ENCODE assay signal across 25 cellular contexts in genomic region chr3:188690932-188691331, GRCh38.
DNase-seq lines count a peak whose midpoint lies in the region; ATAC-seq, FAIRE-seq and TF ChIP-seq lines count a peak whose summit lies in the region.
"Had no signal": no experiment of that assay in that cellular context is flagged by ENCODE, and none has a peak within 500 bp of the region (broad histone marks: within the 10 kb centered on the region; RNA-seq: fewer than 3 reads in every experiment).

No MANE protein-coding gene starts in this region.

- H3K4me3 ChIP-seq in DOHH2 (ENCODE audit: low read length) (no peak overlapping the region), body of pancreas (no peak overlapping the region), HepG2 (replicated peaks in 1 of 3; ENCODE audit: insufficient read depth in 1 of 3, low read depth in 2 of 3, low read length in 3 of 3) (no peak overlapping the region), rectal smooth muscle tissue (ENCODE audit: low read length) (no peak overlapping the region), tibial nerve (no peak overlapping the region)
- H3K4me3 ChIP-seq: BLaER1, MG63, PC-9, SJCRH30 had no signal

- no peak overlapping the region for H3K9ac ChIP-seq in HepG2 (ENCODE audit: insufficient read depth, low read depth, low read length)
- H3K9ac ChIP-seq in rectal smooth muscle tissue (ENCODE audit: low read length) = no peak overlapping the region
- H3K9ac ChIP-seq: BLaER1 had no signal

- 19 to 26% methylated on average over 1 of the region's 1 CpG for WGBS in body of pancreas, 2 donors
- 95% methylated on average over 1 of the region's 1 CpG for WGBS in HepG2 (ENCODE audit: low lambda C conversion rate)
- 96 to 97% methylated on average over 1 of the region's 1 CpG for WGBS in tibial nerve, 2 donors

- no peak for TF ChIP-seq CTCF in DOHH2 (IDR thresholded peaks at IDR 0.05; ENCODE audit: low read depth, low read length, poor library complexity, severe bottlenecking)
- TF ChIP-seq CTCF in body of pancreas (IDR thresholded peaks at IDR 0.05) = no peak
- no peak for TF ChIP-seq CTCF in HepG2 (CRISPR knock-in tag; IDR thresholded peaks at IDR 0.05)
- no peak for TF ChIP-seq CTCF in tibial nerve (IDR thresholded peaks at IDR 0.05)

- in situ Hi-C loops in HepG2 (cut with HindIII; ENCODE audit: extremely low pct_ligation_motif_present, low pct_unique_long_range_greater_than_20kb) = no loop called here

- H3K4me2 ChIP-seq in DOHH2 (ENCODE audit: low read length) (peak overlapping the region; percentile 66), HepG2 (ENCODE audit: low read depth, low read length) (no peak overlapping the region)
- H3K4me2 ChIP-seq: BLaER1, PC-9 had no signal

- H3K36me3 ChIP-seq in DOHH2 (ENCODE audit: control insufficient read depth, low read length) (no peaks in the 10 kb centered on the region; the same call in 1 of the 2 replicates), body of pancreas (replicated peaks in 1 of 2; ENCODE audit: insufficient read depth in 1 of 2, low read depth in 2 of 2) (no peaks in the 10 kb centered on the region), HepG2 (replicated peaks in 1 of 2; ENCODE audit: control insufficient read depth in 1 of 2, insufficient read depth in 2 of 2, low read length in 2 of 2) (0 out of 5 replicates have a peak, but pooled peaks cover 0 to 1% of the 10 kb centered on the region in 2 experiments), rectal smooth muscle tissue (ENCODE audit: control insufficient read depth, insufficient read depth, low read length) (no peaks in the 10 kb centered on the region), tibial nerve (no peaks in the 10 kb centered on the region)
- H3K36me3 ChIP-seq: BLaER1, MG63, SJCRH30 had no signal

- ATAC-seq in body of pancreas = peak; percentile 35
- no peak for ATAC-seq in HepG2
- no peak for ATAC-seq in GM18505 (IDR thresholded peaks at IDR 0.05; ENCODE audit: unreplicated experiment)
- no peak for ATAC-seq in HG03139 (IDR thresholded peaks at IDR 0.05; ENCODE audit: unreplicated experiment)
- ATAC-seq: Right ventricle myocardium inferior, SK-N-SH treated with all-trans-retinoic acid at 6 μM for 48 hours had no signal

- BruUV-seq in HepG2 (replicated peaks; lab: Mats Ljungman, UMichigan) = no TSS peak

- no peaks in the 10 kb centered on the region for H3K9me2 ChIP-seq in DOHH2 (replicated peaks; ENCODE audit: control insufficient read depth, low read length)

- 0 out of 2 replicates have a peak overlapping the region, but pooled peaks have one; percentile 2 for H3K27ac ChIP-seq in DOHH2 (ENCODE audit: low read depth, low read length)
- H3K27ac ChIP-seq in body of pancreas = no peak overlapping the region
- H3K27ac ChIP-seq in HepG2 (ENCODE audit: extremely low read length, insufficient read depth, low read length) = no peak overlapping the region
- peak overlapping the region; percentile 24 for H3K27ac ChIP-seq in rectal smooth muscle tissue (ENCODE audit: low read depth, low read length)
- H3K27ac ChIP-seq in tibial nerve = no peak overlapping the region
- H3K27ac ChIP-seq: BLaER1, PC-9, SJCRH30 had no signal

- no peaks in the 10 kb centered on the region for H4K20me1 ChIP-seq in DOHH2 (ENCODE audit: control insufficient read depth, insufficient read depth, low read depth, low read length)
- H4K20me1 ChIP-seq in HepG2 (ENCODE audit: insufficient read depth, low read length) = no peaks in the 10 kb centered on the region
- H4K20me1 ChIP-seq: BLaER1 had no signal

- peaks cover 90% of the 10 kb centered on the region for H3K4me1 ChIP-seq in DOHH2 (ENCODE audit: control insufficient read depth, low read length)
- peaks cover 19% of the 10 kb centered on the region for H3K4me1 ChIP-seq in body of pancreas
- peaks cover 21% of the 10 kb centered on the region for H3K4me1 ChIP-seq in HepG2 (ENCODE audit: insufficient read depth, low read length)
- H3K4me1 ChIP-seq in rectal smooth muscle tissue (ENCODE audit: control insufficient read depth, insufficient read depth, low read length) = peaks cover 6% of the 10 kb centered on the region
- H3K4me1 ChIP-seq in tibial nerve = peaks cover 0 to 20% (median 10%) of the 10 kb centered on the region in 4 donors
- H3K4me1 ChIP-seq: BLaER1, SJCRH30 had no signal

- TF ChIP-seq POLR2A in body of pancreas (IDR thresholded peaks at IDR 0.05) (no peak), HepG2 (IDR thresholded peaks at IDR 0.05; ENCODE audit: insufficient read depth in 1 of 2, low read depth in 2 of 2, low read length in 2 of 2) (no peak), GM18505 (IDR thresholded peaks at IDR 0.05; ENCODE audit: borderline replicate concordance, extremely low read depth, insufficient read depth, insufficient read length) (no peak), tibial nerve (IDR thresholded peaks at IDR 0.05) (no peak)

- TF ChIP-seq EP300 in HepG2 (IDR thresholded peaks at IDR 0.05; ENCODE audit: low read depth in 2 of 2, low read length in 2 of 2) (no peak), HepG2 (CRISPR knock-in tag; IDR thresholded peaks at IDR 0.05; ENCODE audit: borderline replicate concordance) (no peak), tibial nerve (IDR thresholded peaks at IDR 0.05) (no peak)

- POLR2A ChIA-PET in HepG2 (lab: Yijun Ruan, JAX) = no interaction called here

- no peak for FAIRE-seq in HepG2 (lab: Jason Lieb, UNC)
- FAIRE-seq: D721Med, G401.6, H1 had no signal

- H3F3A ChIP-seq in DOHH2 (ENCODE audit: control insufficient read depth, insufficient read depth) = peaks cover 22% of the 10 kb centered on the region

- TF ChIP-seq RAD21 in HepG2 (CRISPR knock-in tag; IDR thresholded peaks at IDR 0.05) = no peak

- intact Hi-C loops in body of pancreas (cut with DNase I) (no loop called here), HepG2 (cut with micrococcal nuclease; ENCODE audit: unreplicated experiment) (no loop called here)

- H3K9me3 ChIP-seq in DOHH2 (ENCODE audit: control insufficient read depth, insufficient read depth, low read length) = no peaks in the 10 kb centered on the region
- no peaks in the 10 kb centered on the region for H3K9me3 ChIP-seq in body of pancreas
- no peaks in the 10 kb centered on the region for H3K9me3 ChIP-seq in HepG2 (ENCODE audit: low read length)
- H3K9me3 ChIP-seq in tibial nerve = no peaks in the 10 kb centered on the region
- H3K9me3 ChIP-seq: BLaER1, MG63, SJCRH30 had no signal

- no peak overlapping the region for H2AFZ ChIP-seq in HepG2 (ENCODE audit: low read length)
- H2AFZ ChIP-seq: PC-9 had no signal

- CTCF ChIA-PET in HepG2 (lab: Yijun Ruan, JAX; ENCODE audit: low intra/inter-chr PET ratio, low total read pairs) = no interaction called here

- H3K79me2 ChIP-seq in DOHH2 (ENCODE audit: control insufficient read depth, low read length) (peaks cover 11% of the 10 kb centered on the region), HepG2 (ENCODE audit: insufficient read depth, low read length) (no peaks in the 10 kb centered on the region)

- H3K27me3 ChIP-seq in DOHH2 (ENCODE audit: control insufficient read depth, low read length) (no peaks in the 10 kb centered on the region), body of pancreas (no peaks in the 10 kb centered on the region), HepG2 (ENCODE audit: control insufficient read depth in 1 of 2, insufficient read depth in 2 of 2, low read length in 2 of 2) (no peaks in the 10 kb centered on the region), rectal smooth muscle tissue (ENCODE audit: control insufficient read depth, insufficient read depth, low read length) (no peaks in the 10 kb centered on the region), tibial nerve (no peaks in the 10 kb centered on the region)
- H3K27me3 ChIP-seq: BLaER1, MG63, SJCRH30 had no signal

- no peak for DNase-seq in body of pancreas
- DNase-seq in HepG2 (ENCODE audit: low spot score) = no peak
- no peak for DNase-seq in tibial nerve (ENCODE audit: low spot score in 2 of 2)
- DNase-seq: CD4-positive, CD25-positive, alpha-beta regulatory T cell; HCEC 1CT; KBM-7; MG63; NCI-H1105 treated with DMSO at 0.1 percent for 48 hours; NCI-H2029; NCI-H446; NCI-H524 treated with DMSO at 0.1 percent for 48 hours; NCI-H82; NK-92 treated with Interleukin-12 subunit alpha and Interleukin-12 subunit beta, amount 100 ng/mL, for 24 hours; PC-9; SJCRH30 had no signal

TF ChIP-seq in HepG2, 621 proteins besides CTCF, POLR2A, EP300 and RAD21:
- TF ChIP-seq ETV6 (CRISPR knock-in tag; conservative IDR thresholded peaks at IDR 0.05) (no peak), IRF1 (CRISPR knock-in tag; IDR thresholded peaks at IDR 0.05; ENCODE audit: low read depth) (no peak), ZNF224 (CRISPR knock-in tag; IDR thresholded peaks at IDR 0.05) (no peak), ONECUT2 (CRISPR knock-in tag; IDR thresholded peaks at IDR 0.05) (no peak), AGO1 (IDR thresholded peaks at IDR 0.05; ENCODE audit: low read depth, low read length, poor library complexity, severe bottlenecking) (no peak), ZNF550 (CRISPR knock-in tag; IDR thresholded peaks at IDR 0.05; ENCODE audit: borderline replicate concordance) (no peak), MAFF (IDR thresholded peaks at IDR 0.05; ENCODE audit: low read depth, low read length) (peak; percentile 83), MAFK (conservative IDR thresholded peaks at IDR 0.05 in 1 of 2, IDR thresholded peaks at IDR 0.05 in 1 of 2; ENCODE audit: low read length in 2 of 2) (peak; percentile 76 to 91), HNRNPH1 (optimal IDR thresholded peaks at IDR 0.05; ENCODE audit: low read depth, low read length) (no peak), ADNP (CRISPR knock-in tag; IDR thresholded peaks at IDR 0.05) (no peak), ZNF263 (CRISPR knock-in tag; IDR thresholded peaks at IDR 0.05) (no peak), HMG20A (CRISPR knock-in tag; IDR thresholded peaks at IDR 0.05; ENCODE audit: borderline replicate concordance) (no peak), ZC3H4 (CRISPR knock-in tag; IDR thresholded peaks at IDR 0.05; ENCODE audit: borderline replicate concordance) (no peak), SMARCC2 (IDR thresholded peaks at IDR 0.05) (no peak), HNRNPLL (IDR thresholded peaks at IDR 0.05; ENCODE audit: low read depth, low read length, poor library complexity, severe bottlenecking) (no peak), SRY (CRISPR knock-in tag; IDR thresholded peaks at IDR 0.05) (no peak), KDM2A (CRISPR knock-in tag; IDR thresholded peaks at IDR 0.05; ENCODE audit: borderline replicate concordance, low read depth) (no peak), ZNF235 (CRISPR knock-in tag; IDR thresholded peaks at IDR 0.05; ENCODE audit: borderline replicate concordance) (no peak)

Comparison
In these comparisons a context has a peak if more than half of its experiments do, and no peak if none do; other contexts are left out.
1. H3K27ac ChIP-seq: peak in DOHH2 (single experiment) and rectal smooth muscle tissue (single experiment); none in body of pancreas (0 of 4), HepG2 (single experiment) and tibial nerve (0 of 4).